Comparison of ENCODE assay signal across 18 cellular contexts in the genomic region with DNA sequence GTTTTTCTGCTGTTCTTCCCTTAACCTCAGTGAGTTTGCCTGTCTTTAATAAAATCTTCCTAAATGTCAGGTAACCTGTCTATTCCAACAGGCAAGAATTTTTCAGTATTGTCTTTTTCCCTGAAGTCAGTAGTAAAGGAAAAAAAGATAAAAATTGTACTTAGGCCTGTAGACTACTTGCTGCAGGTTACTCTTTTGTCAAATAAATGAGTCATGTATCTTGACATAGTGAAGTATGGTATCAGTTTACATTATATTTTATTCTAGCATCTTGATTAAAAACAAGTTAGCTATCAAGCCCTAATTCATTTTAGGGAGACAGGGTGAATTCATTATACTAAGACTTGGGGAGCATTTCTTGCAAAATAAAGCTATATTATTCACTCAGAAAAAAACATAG.
"Had no signal": no experiment of that assay in that cellular context is flagged by ENCODE, and none has a peak within 500 bp of the region (broad histone marks: within the 10 kb centered on the region; RNA-seq: fewer than 3 reads in every experiment).

No MANE protein-coding gene starts in this region.

- H3K27ac Mint-ChIP-seq: neural progenitor cell had no signal

- H3K9me3 Mint-ChIP-seq: activated CD4-positive, alpha-beta T cell treated with anti-CD3 and anti-CD28 coated beads, Interleukin-2, amount 10 ng/mL, durations not matched to agents 7 days and 5 days; activated naive CD8-positive, alpha-beta T cell treated with anti-CD3 and anti-CD28 coated beads for 36 hours; neural progenitor cell had no signal

- H3K27me3 ChIP-seq: heart left ventricle, left lung, neural progenitor cell, stomach had no signal

- ATAC-seq: heart left ventricle had no signal

- H3K4me3 Mint-ChIP-seq: activated CD4-positive, alpha-beta T cell treated with anti-CD3 and anti-CD28 coated beads, Interleukin-2, amount 10 ng/mL, durations not matched to agents 7 days and 5 days; activated CD8-positive, alpha-beta memory T cell treated with anti-CD3 and anti-CD28 coated beads, Interleukin-2, amount 10 ng/mL, durations not matched to agents 7 days and 5 days; activated naive CD8-positive, alpha-beta T cell treated with anti-CD3 and anti-CD28 coated beads for 36 hours; neural progenitor cell had no signal

- H3K4me3 ChIP-seq: heart left ventricle, left lung, neural progenitor cell, stomach, thoracic aorta had no signal

- H3K9me3 ChIP-seq: heart left ventricle, left lung, SK-N-SH, stomach, thoracic aorta had no signal

- H3K27me3 Mint-ChIP-seq: activated CD4-positive, alpha-beta T cell treated with anti-CD3 and anti-CD28 coated beads, Interleukin-2, amount 10 ng/mL, durations not matched to agents 7 days and 5 days; activated CD8-positive, alpha-beta memory T cell treated with anti-CD3 and anti-CD28 coated beads, Interleukin-2, amount 10 ng/mL, durations not matched to agents 7 days and 5 days; activated naive CD8-positive, alpha-beta T cell treated with anti-CD3 and anti-CD28 coated beads for 36 hours had no signal

- DNase-seq: activated CD4-positive, alpha-beta T cell treated with anti-CD3 and anti-CD28 coated beads, Interleukin-2, amount 10 ng/mL, durations not matched to agents 7 days and 5 days; activated CD4-positive, CD25-positive, alpha-beta regulatory T cell; activated CD8-positive, alpha-beta memory T cell treated with anti-CD3 and anti-CD28 coated beads, Interleukin-2, amount 10 ng/mL, durations not matched to agents 7 days and 5 days; activated naive CD8-positive, alpha-beta T cell treated with anti-CD3 and anti-CD28 coated beads for 36 hours; anterior cingulate cortex; foreskin melanocyte; heart left ventricle; islet precursor cell; left lung; mesenchymal stem cell; retina; SK-N-SH; stimulated activated CD4-positive, alpha-beta T cell treated with anti-CD3 and anti-CD28 coated beads, Interleukin-15, amount 100 ng/mL, for 24 hours; stimulated activated CD4-positive, alpha-beta T cell treated with anti-CD3 and anti-CD28 coated beads, Interleukin-4, amount 100 ng/mL, for 24 hours; stomach had no signal

- H3K4me1 ChIP-seq: left lung, neural progenitor cell, parathyroid adenoma had no signal

- H3K27ac ChIP-seq: heart left ventricle, left lung, neural progenitor cell, parathyroid adenoma, stomach, thoracic aorta had no signal

- H3K36me3 Mint-ChIP-seq: neural progenitor cell had no signal

- H3K4me1 Mint-ChIP-seq: neural progenitor cell had no signal

- H3K36me3 ChIP-seq: neural progenitor cell, thoracic aorta had no signal
